ENCODE assay signal across 21 cellular contexts in the genomic region with DNA sequence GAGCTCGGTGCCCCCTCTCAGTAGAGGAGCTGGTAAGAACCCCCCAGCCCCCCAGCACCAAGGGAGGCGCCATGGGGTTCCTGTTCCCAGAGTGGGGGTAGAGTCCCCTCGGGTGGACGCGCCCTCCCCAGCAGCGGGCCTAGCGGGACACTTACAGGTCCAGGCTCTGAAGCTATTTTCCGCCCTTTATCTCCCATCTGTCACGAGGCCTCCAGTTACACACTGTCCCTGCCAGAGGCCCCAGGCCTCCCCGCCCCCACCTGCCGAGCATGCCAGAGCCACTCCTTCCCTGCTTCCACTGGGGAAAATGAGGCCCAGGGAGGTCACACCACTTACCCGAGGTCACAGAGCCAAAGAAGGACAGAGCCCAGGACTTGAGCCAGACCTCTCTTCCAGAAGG. TPM values are rescaled to one million over a fixed set of nuclear protein-coding genes. Genes with fewer than 3 reads are reported as not detected.
DNase-seq lines count a peak whose midpoint lies in the region; TF ChIP-seq lines count a peak whose summit lies in the region.
"Had no signal": no experiment of that assay in that cellular context is flagged by ENCODE, and none has a peak within 500 bp of the region (broad histone marks: within the 10 kb centered on the region; RNA-seq: fewer than 3 reads in every experiment).

No MANE protein-coding gene starts in this region.

- H3K9me3 ChIP-seq in thyroid gland = no peaks in the 10 kb centered on the region

- peak overlapping the region; percentile 69 to 78 for H3K27ac ChIP-seq in coronary artery
- H3K27ac ChIP-seq in thyroid gland = peak overlapping the region in 1 of 3 donors; percentile 12

- TF ChIP-seq CTCF in coronary artery (IDR thresholded peaks at IDR 0.05) (no peak), thyroid gland (IDR thresholded peaks at IDR 0.05) (no peak)

- TF ChIP-seq POLR2A in thyroid gland (IDR thresholded peaks at IDR 0.05) = no peak

- DNase-seq in NCI-H2171 treated with DMSO at 0.1 percent for 48 hours (lab: John Stamatoyannopoulos, UW) (peak; percentile 41), NCI-H2171 (lab: John Stamatoyannopoulos, UW) (no peak), coronary artery (ENCODE audit: low spot score) (peak; percentile 83), mucosa of gallbladder (ENCODE audit: low spot score) (peak; percentile 20), thyroid gland (peak; percentile 13 to 17), iPS-NIHi7 (ENCODE audit: extremely low spot score) (no peak), NCI-H526 treated with DMSO at 0.1 percent for 48 hours (lab: John Stamatoyannopoulos, UW) (no peak)
- DNase-seq in activated CD4-positive, CD25-positive, alpha-beta regulatory T cell treated with anti-CD3 and anti-CD28 coated beads, Interleukin-2, amount 50 U/mL, for 72 hours = no peak
- DNase-seq: activated CD4-positive, CD25-positive, alpha-beta regulatory T cell; activated CD8-positive, alpha-beta memory T cell treated with anti-CD3 and anti-CD28 coated beads for 24 hours; naive thymus-derived CD4-positive, alpha-beta T cell; NCI-H1930; NCI-H510A; posterior cingulate gyrus; SHP77 treated with DMSO at 0.1 percent for 48 hours; stimulated activated CD4-positive, alpha-beta T cell treated with anti-CD3 and anti-CD28 coated beads, Interleukin-12 subunit alpha, Interleukin-12 subunit beta, amount 100 ng/mL, for 4 hours had no signal

- H3K4me3 ChIP-seq in coronary artery (peak overlapping the region; percentile 56), thyroid gland (replicated peaks in 1 of 3) (no peak overlapping the region)

- 56 to 65% methylated on average over 10 of the region's 12 CpGs for WGBS in thyroid gland, 2 donors

- intact Hi-C loops in thyroid gland (cut with DNase I) = no loop called here

- H3K36me3 ChIP-seq in thyroid gland = no peaks in the 10 kb centered on the region

- H3K27me3 ChIP-seq in thyroid gland = no peaks in the 10 kb centered on the region

- H3K4me1 ChIP-seq in thyroid gland = peaks cover 24 to 31% of the 10 kb centered on the region in 2 donors

RNA-seq across cellular contexts. Expression of a gene that starts 3.1 kb away (rescaled TPM):
- total RNA-seq in mucosa of gallbladder (0.26 TPM), thyroid gland (1 to 10 TPM in 1 of 4 donors, under 1 TPM in 3; 0.13 to 1.5 (median 0.53) TPM)
- total RNA-seq: A172; epithelial cell of proximal tubule; glomerular endothelial cell; lung microvascular endothelial cell; naive thymus-derived CD4-positive, alpha-beta T cell; T-helper 2 cell treated with Interferon-gamma antibody and Interleukin-4, amounts not matched to agents 100 ng/mL and 5 ng/mL, for 36 hours had no signal

RNA-seq across cellular contexts. Expression of a gene that starts 21.9 kb away (rescaled TPM):
- total RNA-seq in mucosa of gallbladder = 1.5 TPM
- total RNA-seq in thyroid gland = 1 to 10 TPM in 1 of 4 donors, not detected in 3; 3.1 TPM
- total RNA-seq: A172, epithelial cell of proximal tubule, lung microvascular endothelial cell had no signal

Comparison
In these comparisons a context has a peak if more than half of its experiments do, and no peak if none do; other contexts are left out.
1. DNase-seq: peak in NCI-H2171 treated with DMSO at 0.1 percent for 48 hours (single experiment), coronary artery (single experiment), mucosa of gallbladder (single experiment) and thyroid gland (2 of 2); none in NCI-H2171 (single experiment), activated CD4-positive, CD25-positive, alpha-beta regulatory T cell treated with anti-CD3 and anti-CD28 coated beads, Interleukin-2, amount 50 U/mL, for 72 hours (single experiment), iPS-NIHi7 (single experiment) and NCI-H526 treated with DMSO at 0.1 percent for 48 hours (single experiment).